Comparison of ENCODE assay signal across 24 cellular contexts in genomic region chr6:52548353-52548713, GRCh38. TPM values are rescaled to one million over a fixed set of nuclear protein-coding genes. Genes with fewer than 3 reads are reported as not detected.
DNase-seq lines count a peak whose midpoint lies in the region; ATAC-seq, FAIRE-seq and TF ChIP-seq lines count a peak whose summit lies in the region.
"Had no signal": no experiment of that assay in that cellular context is flagged by ENCODE, and none has a peak within 500 bp of the region (broad histone marks: within the 10 kb centered on the region; RNA-seq: fewer than 3 reads in every experiment).

No MANE protein-coding gene starts in this region.

- FAIRE-seq in astrocyte (lab: Jason Lieb, UNC) = no peak

- intact Hi-C loops in cardiac septum (cut with DNase I) = no loop called here

- H4K20me1 ChIP-seq in GM23248 (ENCODE audit: insufficient read depth) (no peaks in the 10 kb centered on the region), astrocyte (ENCODE audit: insufficient read depth, low read length) (peaks cover 37% of the 10 kb centered on the region)

- H3K9me2 ChIP-seq in GM23248 (ENCODE audit: insufficient read depth) = no peaks in the 10 kb centered on the region

- H3K4me2 ChIP-seq in GM23248 (ENCODE audit: unreplicated experiment) (peak overlapping the region; percentile 61), astrocyte (ENCODE audit: low read length) (no peak overlapping the region)
- H3K4me2 ChIP-seq: PC-9 had no signal

- DNase-seq in GM23248 (peak; percentile 56), NCI-H82 (lab: John Stamatoyannopoulos, UW) (peak; percentile 57), astrocyte (ENCODE audit: low read depth) (no peak), memory B cell (ENCODE audit: low spot score in 2 of 2) (no peak), foreskin keratinocyte (no peak), cardiac septum (ENCODE audit: low spot score) (no peak), mesenteric fat pad (ENCODE audit: low spot score) (no peak), hypothalamus (lab: John Stamatoyannopoulos, UW) (no peak)
- DNase-seq: activated CD8-positive, alpha-beta memory T cell treated with anti-CD3 and anti-CD28 coated beads, Interleukin-2, amount 10 ng/mL, durations not matched to agents 7 days and 5 days; caudate nucleus; CD4-positive, CD25-positive, alpha-beta regulatory T cell; DMS53; esophagus squamous epithelium; heart left ventricle; immature natural killer cell; NCI-H1417; NCI-H2107; NCI-H510A treated with DMSO at 0.1 percent for 48 hours; PC-9; retina; stimulated activated CD4-positive, alpha-beta T cell treated with anti-CD3 and anti-CD28 coated beads, Interleukin-12 subunit alpha, Interleukin-12 subunit beta, amount 100 ng/mL, for 4 hours had no signal

- H3K4me3 Mint-ChIP-seq in astrocyte (ENCODE audit: unreplicated experiment) (no peak overlapping the region), memory B cell (no peak overlapping the region)
- H3K4me3 Mint-ChIP-seq: activated CD8-positive, alpha-beta memory T cell treated with anti-CD3 and anti-CD28 coated beads, Interleukin-2, amount 10 ng/mL, durations not matched to agents 7 days and 5 days; activated T-helper 17 cell treated with anti-CD3 and anti-CD28 coated beads, Interleukin-2, amount 50 U/mL, for 72 hours; CD4-positive, CD25-positive, alpha-beta regulatory T cell; immature natural killer cell had no signal

- peaks cover 9% of the 10 kb centered on the region for H3K9me3 Mint-ChIP-seq in astrocyte (ENCODE audit: unreplicated experiment)
- no peaks in the 10 kb centered on the region for H3K9me3 Mint-ChIP-seq in memory B cell
- H3K9me3 Mint-ChIP-seq: activated T-helper 17 cell treated with anti-CD3 and anti-CD28 coated beads, Interleukin-2, amount 50 U/mL, for 72 hours; CD4-positive, CD25-positive, alpha-beta regulatory T cell; immature natural killer cell had no signal

- H3K27me3 ChIP-seq in GM23248 (replicated peaks; ENCODE audit: insufficient read depth) (no peaks in the 10 kb centered on the region), astrocyte (ENCODE audit: insufficient read depth, low read length) (no peaks in the 10 kb centered on the region), foreskin keratinocyte (no peaks in the 10 kb centered on the region)
- H3K27me3 ChIP-seq: esophagus squamous epithelium, heart left ventricle, suprapubic skin had no signal

- H3K27ac Mint-ChIP-seq in astrocyte (ENCODE audit: unreplicated experiment) (no peak overlapping the region), memory B cell (peak overlapping the region; percentile 35)
- H3K27ac Mint-ChIP-seq: activated CD8-positive, alpha-beta memory T cell treated with anti-CD3 and anti-CD28 coated beads, Interleukin-2, amount 10 ng/mL, durations not matched to agents 7 days and 5 days; activated T-helper 17 cell treated with anti-CD3 and anti-CD28 coated beads, Interleukin-2, amount 50 U/mL, for 72 hours; immature natural killer cell had no signal

- H3K9ac ChIP-seq in GM23248 (peak overlapping the region; percentile 30), astrocyte (ENCODE audit: low read length) (peak overlapping the region; percentile 15)

- WGBS in GM23248 (ENCODE audit: low coverage in 1 of 2, low lambda C conversion rate in 2 of 2, missing lambda C conversion rate in 2 of 2), 2 experiments = 49 to 50% methylated on average over 7 of the region's 7 CpGs

- H3K4me1 ChIP-seq in GM23248 (ENCODE audit: insufficient read depth) (peaks cover 96% of the 10 kb centered on the region), astrocyte (ENCODE audit: insufficient read depth, low read length) (peaks cover 89% of the 10 kb centered on the region), foreskin keratinocyte (peaks cover 44% of the 10 kb centered on the region)

- in situ Hi-C loops in GM23248 (cut with MboI) = no loop called here

- TF ChIP-seq CTCF in astrocyte (IDR thresholded peaks at IDR 0.05; ENCODE audit: insufficient read depth, low read depth, low read length) (no peak), foreskin keratinocyte (conservative IDR thresholded peaks at IDR 0.05) (no peak)

- H3K27me3 Mint-ChIP-seq in astrocyte (ENCODE audit: low read depth, unreplicated experiment) = no peaks in the 10 kb centered on the region
- H3K27me3 Mint-ChIP-seq in memory B cell = no peaks in the 10 kb centered on the region
- H3K27me3 Mint-ChIP-seq: activated CD8-positive, alpha-beta memory T cell treated with anti-CD3 and anti-CD28 coated beads, Interleukin-2, amount 10 ng/mL, durations not matched to agents 7 days and 5 days; activated T-helper 17 cell treated with anti-CD3 and anti-CD28 coated beads, Interleukin-2, amount 50 U/mL, for 72 hours; CD4-positive, CD25-positive, alpha-beta regulatory T cell had no signal

- peaks cover 28% of the 10 kb centered on the region for H3K36me3 Mint-ChIP-seq in astrocyte (ENCODE audit: low read depth, unreplicated experiment)
- H3K36me3 Mint-ChIP-seq in memory B cell = peaks cover 23% of the 10 kb centered on the region
- H3K36me3 Mint-ChIP-seq: activated CD8-positive, alpha-beta memory T cell treated with anti-CD3 and anti-CD28 coated beads, Interleukin-2, amount 10 ng/mL, durations not matched to agents 7 days and 5 days had no signal

- H3K9me3 ChIP-seq in GM23248 (ENCODE audit: low read depth) (no peaks in the 10 kb centered on the region), astrocyte (ENCODE audit: insufficient read depth, low read depth, low read length) (no peaks in the 10 kb centered on the region)
- H3K9me3 ChIP-seq: esophagus squamous epithelium, heart left ventricle, suprapubic skin had no signal

- no peak for ATAC-seq in memory B cell (ENCODE audit: low read depth)
- ATAC-seq in foreskin keratinocyte = no peak
- ATAC-seq: activated CD8-positive, alpha-beta memory T cell treated with anti-CD3 and anti-CD28 coated beads, Interleukin-2, amount 10 ng/mL, durations not matched to agents 7 days and 5 days; activated T-helper 17 cell treated with anti-CD3 and anti-CD28 coated beads, Interleukin-2, amount 50 U/mL, for 72 hours; HCT116; heart left ventricle had no signal

- no peak overlapping the region for H2AFZ ChIP-seq in GM23248
- no peak overlapping the region for H2AFZ ChIP-seq in astrocyte (ENCODE audit: low read depth, low read length)
- H2AFZ ChIP-seq: PC-9 had no signal

- H3K36me3 ChIP-seq in GM23248 (ENCODE audit: low read depth) (0 out of 2 replicates have a peak, but pooled peaks cover 9% of the 10 kb centered on the region), astrocyte (ENCODE audit: insufficient read depth, low read length) (peaks cover 10% of the 10 kb centered on the region)
- H3K36me3 ChIP-seq: esophagus squamous epithelium, suprapubic skin had no signal

- H3F3A ChIP-seq in GM23248 (ENCODE audit: insufficient read depth) = peaks cover 82% of the 10 kb centered on the region

- H3K79me2 ChIP-seq in GM23248 (ENCODE audit: insufficient read depth) = peaks cover 100% of the 10 kb centered on the region
- H3K79me2 ChIP-seq in astrocyte (ENCODE audit: insufficient read depth, low read length) = peaks cover 100% of the 10 kb centered on the region

- H3K4me1 Mint-ChIP-seq in astrocyte (ENCODE audit: low read depth, unreplicated experiment) (peaks cover 95% of the 10 kb centered on the region), memory B cell (peaks cover 54% of the 10 kb centered on the region)

- H3K27ac ChIP-seq in GM23248 = peak overlapping the region; percentile 87
- H3K27ac ChIP-seq in astrocyte (ENCODE audit: low read depth, low read length) = peak overlapping the region; percentile 57
- H3K27ac ChIP-seq in foreskin keratinocyte = no peak overlapping the region
- H3K27ac ChIP-seq: esophagus squamous epithelium, heart left ventricle, PC-9, suprapubic skin had no signal

- H3K4me3 ChIP-seq in GM23248 = no peak overlapping the region
- no peak overlapping the region for H3K4me3 ChIP-seq in astrocyte (ENCODE audit: insufficient read depth, low read depth, low read length)
- H3K4me3 ChIP-seq: esophagus squamous epithelium, heart left ventricle, PC-9, suprapubic skin had no signal

RNA-seq across cellular contexts. Expression of gene TRAM2, which starts 28.5 kb away (rescaled TPM):
- total RNA-seq in GM23248 (2014; rRNA removed; shearing (Covaris generic)) = 174 and 182 TPM in 2 replicates
- 141 and 145 TPM in 2 replicates for polyA plus RNA-seq in GM23248 (2016; fragmentation: Nextera tagmentation; extraction: Ambion mirVana)
- 88.7 and 93.4 TPM in 2 replicates for total RNA-seq in astrocyte
- total RNA-seq in foreskin keratinocyte = 23.3 and 34.9 TPM in 2 replicates
- 7.7 and 9.1 TPM in 2 replicates for polyA plus RNA-seq in foreskin keratinocyte
- 10.3 TPM for total RNA-seq in cardiac septum
- 56.3 TPM for total RNA-seq in mesenteric fat pad

Comparison
In these comparisons a context has a peak if more than half of its experiments do, and no peak if none do; other contexts are left out.
1. DNase-seq: peak in GM23248 (single experiment) and NCI-H82 (single experiment); none in astrocyte (single experiment), memory B cell (0 of 2), foreskin keratinocyte (0 of 2), cardiac septum (single experiment), mesenteric fat pad (single experiment) and hypothalamus (0 of 51).